In the genomic region with DNA sequence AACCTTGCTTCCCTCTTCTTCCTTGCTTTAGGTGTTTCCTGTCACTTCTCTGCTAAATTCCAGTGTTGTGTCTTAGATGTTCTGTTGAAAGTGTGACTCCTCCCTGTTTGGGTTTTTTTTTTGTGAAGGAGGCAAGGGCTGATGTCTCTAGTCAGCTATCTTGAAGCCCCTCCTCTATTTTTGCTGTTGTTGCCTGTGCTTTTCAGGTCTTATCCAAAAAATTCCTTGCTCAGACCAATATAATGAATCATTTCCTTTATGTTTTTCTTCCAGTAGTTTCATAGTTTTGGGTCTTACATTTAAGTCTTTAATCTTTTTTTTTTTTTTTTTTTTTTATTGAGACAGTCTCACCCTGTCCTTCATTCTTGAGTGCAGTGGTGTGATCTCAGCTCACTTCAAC, we compare ENCODE assay signal across 23 cellular contexts.
"Had no signal": no experiment of that assay in that cellular context is flagged by ENCODE, and none has a peak within 500 bp of the region (broad histone marks: within the 10 kb centered on the region; RNA-seq: fewer than 3 reads in every experiment).

No MANE protein-coding gene starts in this region.

- H3K4me3 Mint-ChIP-seq: activated naive CD8-positive, alpha-beta T cell; brain; central memory CD8-positive, alpha-beta T cell; neural crest cell; type B pancreatic cell had no signal

- ATAC-seq: gastroesophageal sphincter had no signal

- DNase-seq: activated CD4-positive, alpha-beta T cell treated with anti-CD3 and anti-CD28 coated beads for 1 hour; activated CD4-positive, alpha-beta T cell treated with anti-CD3 and anti-CD28 coated beads, Interleukin-2, amount 50 U/mL, for 4 hours; activated gamma-delta T cell; amygdala; cortex of kidney; heart left ventricle; left ventricle myocardium inferior; mammary epithelial cell; psoas muscle; right cardiac atrium; small intestine; stimulated activated CD4-positive, alpha-beta T cell treated with anti-CD3 and anti-CD28 coated beads, Interleukin-15, amount 100 ng/mL, for 24 hours; stimulated activated CD4-positive, alpha-beta T cell treated with anti-CD3 and anti-CD28 coated beads, Interleukin-2, amount 100 ng/mL, for 48 hours; stomach; SW 1271; T-helper 2 cell; WERI-Rb-1 had no signal

- H3K27ac Mint-ChIP-seq: activated naive CD8-positive, alpha-beta T cell; brain; type B pancreatic cell had no signal

- H3K4me1 Mint-ChIP-seq: brain had no signal

- H3K27ac ChIP-seq: gastroesophageal sphincter, heart left ventricle, left ventricle myocardium inferior, psoas muscle, stomach, WERI-Rb-1 had no signal

- H3K4me3 ChIP-seq: gastroesophageal sphincter, heart left ventricle, left ventricle myocardium inferior, psoas muscle, stomach had no signal

- H3K27me3 Mint-ChIP-seq: activated naive CD8-positive, alpha-beta T cell; brain; central memory CD8-positive, alpha-beta T cell; type B pancreatic cell had no signal

- H3K36me3 ChIP-seq: gastroesophageal sphincter, heart left ventricle, stomach, WERI-Rb-1 had no signal

- H3K27me3 ChIP-seq: gastroesophageal sphincter, heart left ventricle, stomach had no signal
